ENCODE assay signal across 1 cellular context in genomic region chr7:13912740-13913320, GRCh38.
TF ChIP-seq lines count a peak whose summit lies in the region.

No MANE protein-coding gene starts in this region.

TF ChIP-seq in SK-N-SH treated with all-trans-retinoic acid at 6 μM for 48 hours, 23 proteins besides CTCF, POLR2A, EP300 and RAD21 (continued from another document):
- TF ChIP-seq CSRNP3 (CRISPR knock-in tag; IDR thresholded peaks at IDR 0.05) (peak; percentile 98), ZNF565 (CRISPR knock-in tag; conservative IDR thresholded peaks at IDR 0.05; ENCODE audit: low read depth) (peak; percentile 63; the same call in 1 of the 2 replicates), ISL1 (CRISPR knock-in tag; IDR thresholded peaks at IDR 0.05) (peak; percentile 99), PPARA (CRISPR knock-in tag; IDR thresholded peaks at IDR 0.05; ENCODE audit: borderline replicate concordance) (no peak; the same call in 1 of the 2 replicates), ZC3H10 (CRISPR knock-in tag; IDR thresholded peaks at IDR 0.05) (peak; percentile 93), ZNF70 (CRISPR knock-in tag; IDR thresholded peaks at IDR 0.05) (0 out of 2 replicates have a peak, but pooled peaks have one; percentile 57), ZNF8 (CRISPR knock-in tag; IDR thresholded peaks at IDR 0.05) (peak; percentile 71; the same call in 1 of the 2 replicates), ARNTL (CRISPR knock-in tag; IDR thresholded peaks at IDR 0.05; ENCODE audit: borderline replicate concordance, low read depth) (peak; percentile 55; the same call in 1 of the 2 replicates)
